Comparison of ENCODE assay signal across 31 cellular contexts in genomic region chr5:160253441-160253840, GRCh38. TPM values are rescaled to one million over a fixed set of nuclear protein-coding genes. Genes with fewer than 3 reads are reported as not detected.
"Had no signal": no experiment of that assay in that cellular context is flagged by ENCODE, and none has a peak within 500 bp of the region (broad histone marks: within the 10 kb centered on the region; RNA-seq: fewer than 3 reads in every experiment).

No MANE protein-coding gene starts in this region.

- H3K27ac Mint-ChIP-seq: activated CD4-positive, alpha-beta T cell treated with anti-CD3 and anti-CD28 coated beads, Interleukin-2, amount 10 ng/mL, durations not matched to agents 7 days and 5 days; activated CD8-positive, alpha-beta T cell treated with anti-CD3 and anti-CD28 coated beads, Interleukin-2, amount 10 ng/mL, durations not matched to agents 7 days and 5 days; activated naive CD4-positive, alpha-beta T cell treated with anti-CD3 and anti-CD28 coated beads, Interleukin-2, amount 50 U/mL, for 24 hours; activated naive CD8-positive, alpha-beta T cell treated with anti-CD3 and anti-CD28 coated beads, Interleukin-2, amount 10 ng/mL, durations not matched to agents 7 days and 5 days; activated T-cell treated with anti-CD3 and anti-CD28 coated beads, Interleukin-2, amount 50 U/mL, for 24 hours; IgD-negative memory B cell; T-helper 1 cell treated with Interleukin-12 subunit alpha and Interleukin-12 subunit beta and Interleukin-4 antibody, amounts not matched to agents 30 μg/mL and 1 μg/mL, for 36 hours; T-helper 2 cell treated with Interferon-gamma antibody and Interleukin-4, amounts not matched to agents 5 μg/mL and 100 μg/mL, for 36 hours had no signal

- H3K36me3 Mint-ChIP-seq: activated naive CD4-positive, alpha-beta T cell treated with anti-CD3 and anti-CD28 coated beads, Interleukin-2, amount 50 U/mL, for 24 hours; activated naive CD8-positive, alpha-beta T cell treated with anti-CD3 and anti-CD28 coated beads, Interleukin-2, amount 10 ng/mL, durations not matched to agents 7 days and 5 days; IgD-negative memory B cell had no signal

- H3K36me3 ChIP-seq: breast epithelium, MG63 had no signal

- H3K4me3 Mint-ChIP-seq: activated CD4-positive, alpha-beta T cell treated with anti-CD3 and anti-CD28 coated beads, Interleukin-2, amount 10 ng/mL, durations not matched to agents 7 days and 5 days; activated CD8-positive, alpha-beta T cell treated with anti-CD3 and anti-CD28 coated beads, Interleukin-2, amount 10 ng/mL, durations not matched to agents 7 days and 5 days; activated naive CD4-positive, alpha-beta T cell treated with anti-CD3 and anti-CD28 coated beads, Interleukin-2, amount 50 U/mL, for 24 hours; activated naive CD8-positive, alpha-beta T cell treated with anti-CD3 and anti-CD28 coated beads, Interleukin-2, amount 10 ng/mL, durations not matched to agents 7 days and 5 days; activated T-cell treated with anti-CD3 and anti-CD28 coated beads, Interleukin-2, amount 50 U/mL, for 24 hours; IgD-negative memory B cell; T-helper 1 cell treated with Interleukin-12 subunit alpha and Interleukin-12 subunit beta and Interleukin-4 antibody, amounts not matched to agents 30 μg/mL and 1 μg/mL, for 36 hours; T-helper 2 cell treated with Interferon-gamma antibody and Interleukin-4, amounts not matched to agents 5 μg/mL and 100 μg/mL, for 36 hours had no signal

- H3K27ac ChIP-seq: body of pancreas, breast epithelium, SJCRH30, SK-N-MC had no signal

- H3K9me3 ChIP-seq: body of pancreas, breast epithelium, MG63, SJCRH30 had no signal

- ATAC-seq: activated CD8-positive, alpha-beta T cell treated with anti-CD3 and anti-CD28 coated beads, Interleukin-2, amount 10 ng/mL, durations not matched to agents 7 days and 5 days; body of pancreas; Panc1 had no signal

- H3K4me1 Mint-ChIP-seq: activated CD4-positive, alpha-beta T cell treated with anti-CD3 and anti-CD28 coated beads, Interleukin-2, amount 10 ng/mL, durations not matched to agents 7 days and 5 days; activated naive CD4-positive, alpha-beta T cell treated with anti-CD3 and anti-CD28 coated beads, Interleukin-2, amount 50 U/mL, for 24 hours; activated naive CD8-positive, alpha-beta T cell treated with anti-CD3 and anti-CD28 coated beads, Interleukin-2, amount 10 ng/mL, durations not matched to agents 7 days and 5 days; IgD-negative memory B cell had no signal

- H3K27me3 Mint-ChIP-seq: activated CD4-positive, alpha-beta T cell treated with anti-CD3 and anti-CD28 coated beads, Interleukin-2, amount 10 ng/mL, durations not matched to agents 7 days and 5 days; activated naive CD4-positive, alpha-beta T cell treated with anti-CD3 and anti-CD28 coated beads, Interleukin-2, amount 50 U/mL, for 24 hours had no signal

- H3K4me1 ChIP-seq: body of pancreas, breast epithelium, SJCRH30 had no signal

- H3K4me3 ChIP-seq: body of pancreas, breast epithelium, MG63, SJCRH30, SK-N-MC had no signal

- DNase-seq: activated CD4-positive, alpha-beta T cell treated with anti-CD3 and anti-CD28 coated beads, Interleukin-2, amount 10 ng/mL, durations not matched to agents 7 days and 5 days; activated CD4-positive, alpha-beta T cell treated with anti-CD3 and anti-CD28 coated beads, Interleukin-2, amount 50 U/mL, for 48 hours; activated CD8-positive, alpha-beta T cell treated with anti-CD3 and anti-CD28 coated beads, Interleukin-2, amount 10 ng/mL, durations not matched to agents 7 days and 5 days; activated effector memory CD4-positive, alpha-beta T cell treated with anti-CD3 and anti-CD28 coated beads, Interleukin-2, amount 50 U/mL, for 16 hours; activated naive CD4-positive, alpha-beta T cell; activated naive CD8-positive, alpha-beta T cell treated with anti-CD3 and anti-CD28 coated beads, Interleukin-2, amount 10 ng/mL, durations not matched to agents 7 days and 5 days; activated T-cell treated with anti-CD3 and anti-CD28 coated beads, Interleukin-2, amount 50 U/mL, for 24 hours; amygdala; Kasumi-1; KG1; MG63; MV-4-11; NCI-H1092; NCI-H1436 treated with DMSO at 0.1 percent for 48 hours; NCI-H1694 treated with DMSO at 0.1 percent for 48 hours; NCI-H2029; NCI-H345; NCI-H524 treated with DMSO at 0.1 percent for 48 hours; SHP77; SJCRH30 had no signal

- H3K27me3 ChIP-seq: body of pancreas, breast epithelium, MG63, SJCRH30 had no signal

- H3K9me3 Mint-ChIP-seq: activated CD4-positive, alpha-beta T cell treated with anti-CD3 and anti-CD28 coated beads, Interleukin-2, amount 10 ng/mL, durations not matched to agents 7 days and 5 days; activated naive CD4-positive, alpha-beta T cell treated with anti-CD3 and anti-CD28 coated beads, Interleukin-2, amount 50 U/mL, for 24 hours; activated naive CD8-positive, alpha-beta T cell treated with anti-CD3 and anti-CD28 coated beads, Interleukin-2, amount 10 ng/mL, durations not matched to agents 7 days and 5 days; activated T-cell treated with anti-CD3 and anti-CD28 coated beads, Interleukin-2, amount 50 U/mL, for 24 hours; IgD-negative memory B cell; T-helper 1 cell treated with Interleukin-12 subunit alpha and Interleukin-12 subunit beta and Interleukin-4 antibody, amounts not matched to agents 30 μg/mL and 1 μg/mL, for 36 hours; T-helper 2 cell treated with Interferon-gamma antibody and Interleukin-4, amounts not matched to agents 5 μg/mL and 100 μg/mL, for 36 hours had no signal

RNA-seq across cellular contexts. Expression of gene FABP6, which starts 24.1 kb away (rescaled TPM):
- total RNA-seq: activated CD4-positive, alpha-beta T cell treated with anti-CD3 and anti-CD28 coated beads, Interleukin-2, amount 10 ng/mL, durations not matched to agents 7 days and 5 days; activated CD8-positive, alpha-beta T cell treated with anti-CD3 and anti-CD28 coated beads, Interleukin-2, amount 10 ng/mL, durations not matched to agents 7 days and 5 days; activated naive CD8-positive, alpha-beta T cell treated with anti-CD3 and anti-CD28 coated beads, Interleukin-2, amount 10 ng/mL, durations not matched to agents 7 days and 5 days; astrocyte; body of pancreas; breast epithelium; cardiac septum had no signal
- polyA plus RNA-seq: adipose tissue, IgD-negative memory B cell had no signal

RNA-seq across cellular contexts. Expression of gene CCNJL, which starts 58.9 kb away (rescaled TPM):
- total RNA-seq: activated CD4-positive, alpha-beta T cell treated with anti-CD3 and anti-CD28 coated beads, Interleukin-2, amount 10 ng/mL, durations not matched to agents 7 days and 5 days had no signal
- polyA plus RNA-seq: IgD-negative memory B cell had no signal
